In the genomic region with DNA sequence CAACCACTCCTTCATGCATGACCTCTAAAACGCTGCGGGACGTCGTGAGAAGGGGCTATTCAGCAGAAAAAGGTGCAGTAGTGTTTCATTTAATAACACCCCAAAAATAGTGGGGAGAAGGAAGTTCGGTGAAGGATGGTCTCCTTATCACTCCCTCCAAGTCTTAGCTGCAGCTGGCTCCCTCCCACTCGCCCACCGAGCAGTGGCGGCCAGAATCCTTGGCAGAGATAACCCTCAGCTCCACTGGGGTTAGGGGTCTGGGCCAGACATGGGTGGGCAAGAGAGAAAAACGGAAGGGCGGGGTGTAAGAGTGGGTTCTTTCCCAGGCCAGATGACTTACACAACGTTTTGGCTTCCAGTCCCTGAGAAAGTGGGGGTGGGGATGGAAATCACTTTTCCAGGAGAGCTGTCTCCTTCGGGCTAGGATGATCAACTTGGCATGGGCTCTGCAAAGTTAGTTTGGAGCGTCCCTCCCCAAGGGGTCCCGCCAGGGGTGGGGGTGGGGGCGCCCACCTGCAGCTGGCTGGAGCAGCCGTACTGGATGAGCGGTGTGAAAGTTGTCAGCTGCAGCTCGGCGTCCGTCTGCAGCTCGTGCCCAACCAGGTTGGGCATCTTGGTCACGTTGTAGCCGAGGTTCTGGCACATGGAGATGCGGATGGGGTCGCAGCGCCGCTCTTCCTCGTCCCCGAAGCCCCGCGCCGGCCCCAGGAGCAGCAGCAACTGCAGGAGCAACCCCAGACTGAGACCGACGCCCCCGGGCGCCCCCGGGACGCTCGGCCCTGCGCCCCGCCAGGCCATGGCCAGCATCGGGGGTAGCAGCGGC, we compare ENCODE assay signal across 1 cellular context.
TF ChIP-seq lines count a peak whose summit lies in the region.

No MANE protein-coding gene starts in this region.

TF ChIP-seq in HEK293, 187 proteins besides CTCF, POLR2A, EP300 and RAD21 (continued from another document):
- TF ChIP-seq ZNF121 (tag by site-specific recombination; IDR thresholded peaks at IDR 0.05): no peak
- TF ChIP-seq ZNF23 (tag by site-specific recombination; IDR thresholded peaks at IDR 0.05; ENCODE audit: borderline replicate concordance): no peak
- TF ChIP-seq ZFP37 (tag by site-specific recombination; IDR thresholded peaks at IDR 0.05): peak; percentile 24; the same call in 1 of the 2 replicates
- TF ChIP-seq, protein P1, sequence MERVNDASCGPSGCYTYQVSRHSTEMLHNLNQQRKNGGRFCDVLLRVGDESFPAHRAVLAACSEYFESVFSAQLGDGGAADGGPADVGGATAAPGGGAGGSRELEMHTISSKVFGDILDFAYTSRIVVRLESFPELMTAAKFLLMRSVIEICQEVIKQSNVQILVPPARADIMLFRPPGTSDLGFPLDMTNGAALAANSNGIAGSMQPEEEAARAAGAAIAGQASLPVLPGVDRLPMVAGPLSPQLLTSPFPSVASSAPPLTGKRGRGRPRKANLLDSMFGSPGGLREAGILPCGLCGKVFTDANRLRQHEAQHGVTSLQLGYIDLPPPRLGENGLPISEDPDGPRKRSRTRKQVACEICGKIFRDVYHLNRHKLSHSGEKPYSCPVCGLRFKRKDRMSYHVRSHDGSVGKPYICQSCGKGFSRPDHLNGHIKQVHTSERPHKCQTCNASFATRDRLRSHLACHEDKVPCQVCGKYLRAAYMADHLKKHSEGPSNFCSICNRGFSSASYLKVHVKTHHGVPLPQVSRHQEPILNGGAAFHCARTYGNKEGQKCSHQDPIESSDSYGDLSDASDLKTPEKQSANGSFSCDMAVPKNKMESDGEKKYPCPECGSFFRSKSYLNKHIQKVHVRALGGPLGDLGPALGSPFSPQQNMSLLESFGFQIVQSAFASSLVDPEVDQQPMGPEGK (tag by site-specific recombination; IDR thresholded peaks at IDR 0.05): peak; percentile 52
- TF ChIP-seq GLIS2 (tag by site-specific recombination; IDR thresholded peaks at IDR 0.05): peak; percentile 73
- TF ChIP-seq ZBTB20 (tag by site-specific recombination; IDR thresholded peaks at IDR 0.05): peak; percentile 47; the same call in 1 of the 2 replicates
- TF ChIP-seq ZNF341 (tag by site-specific recombination; IDR thresholded peaks at IDR 0.05; ENCODE audit: low read depth): 0 out of 2 replicates have a peak, but pooled peaks have one; percentile 36
- 0 out of 2 replicates have a peak, but pooled peaks have one; percentile 24 for TF ChIP-seq ZXDB (tag by site-specific recombination; IDR thresholded peaks at IDR 0.05)
TF ChIP-seq in HEK293: peak in this region for 11.
